In the genomic region with DNA sequence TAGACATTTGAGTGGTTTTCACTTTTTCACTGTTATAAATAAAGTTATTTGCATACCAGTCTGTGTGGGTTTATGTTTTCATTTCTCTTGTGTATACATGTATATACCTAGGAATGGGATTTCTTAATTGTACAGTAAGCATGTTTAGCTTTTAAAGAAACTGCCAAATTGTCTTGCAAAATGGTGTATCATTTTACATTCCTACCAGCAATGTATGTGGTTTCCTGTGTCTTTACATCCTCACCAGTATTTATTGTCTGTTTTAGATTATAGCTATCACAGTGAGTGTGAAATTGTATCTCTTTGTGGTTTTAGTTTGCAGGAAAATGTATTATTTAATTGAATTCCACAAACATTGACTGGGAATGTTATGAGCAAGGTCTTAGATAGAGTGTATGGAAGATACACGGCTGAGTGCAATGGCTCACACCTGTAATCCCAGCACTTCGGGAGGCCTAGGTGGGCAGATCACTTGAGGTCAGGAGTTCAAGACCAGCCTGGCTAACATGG, we compare ENCODE assay signal across 16 cellular contexts. TPM values are rescaled to one million over a fixed set of nuclear protein-coding genes. Genes with fewer than 3 reads are reported as not detected.
DNase-seq lines count a peak whose midpoint lies in the region; ATAC-seq, FAIRE-seq and TF ChIP-seq lines count a peak whose summit lies in the region.
"Had no signal": no experiment of that assay in that cellular context is flagged by ENCODE, and none has a peak within 500 bp of the region (broad histone marks: within the 10 kb centered on the region; RNA-seq: fewer than 3 reads in every experiment).

No MANE protein-coding gene starts in this region.

- H3K27ac ChIP-seq in AG04450 (ENCODE audit: low read depth, low read length) (no peak overlapping the region), esophagus muscularis mucosa (replicated peaks in 1 of 4) (peak overlapping the region; percentile 53 to 74 (median 65))
- H3K27ac ChIP-seq: left lung had no signal

- CTCF ChIA-PET in AG04450 (lab: Charles Lee): interaction anchor here (1.8 to 9.9 kb wide), 3 partner anchors 70 to 163 kb away, joined by 9 to 60 read pairs (median 36); no protein-coding TSS in a partner anchor

- no peak overlapping the region for H3K4me3 Mint-ChIP-seq in T-helper 17 cell
- H3K4me3 Mint-ChIP-seq: activated B cell treated with CpG ODN at 0.5 μM for 24 hours had no signal

- ATAC-seq in T-helper 17 cell (no peak), GM19463 (IDR thresholded peaks at IDR 0.05; ENCODE audit: unreplicated experiment) (no peak)
- ATAC-seq: left lung had no signal

- DNase-seq in AG04450 (ENCODE audit: low read depth, low spot score) (peak; percentile 49), GM18507 (ENCODE audit: extremely low spot score, insufficient read length, low read depth) (no peak), T-helper 17 cell (no peak), esophagus muscularis mucosa (ENCODE audit: extremely low spot score) (no peak), GM20000 (ENCODE audit: low spot score) (no peak), SIG-M5 treated with dmso at 0.1 percent for 504 hours (lab: John Stamatoyannopoulos, UW; ENCODE audit: unreplicated experiment) (no peak), NCI-H1105 treated with DMSO at 0.1 percent for 48 hours (lab: John Stamatoyannopoulos, UW) (no peak)
- DNase-seq: activated B cell treated with CpG ODN at 0.5 μM for 24 hours; activated T-cell treated with anti-CD3 and anti-CD28 coated beads, Interleukin-2, amount 50 U/mL, for 48 hours; H7; left lung; naive B cell; NCI-H226 had no signal

- TF ChIP-seq EP300 in esophagus muscularis mucosa (IDR thresholded peaks at IDR 0.05): no peak

- H3K27me3 ChIP-seq in AG04450 (ENCODE audit: control insufficient read depth, insufficient read depth, low read length) (no peaks in the 10 kb centered on the region), esophagus muscularis mucosa (no peaks in the 10 kb centered on the region)
- H3K27me3 ChIP-seq: breast epithelium, left lung had no signal

- FAIRE-seq in GM18507 (lab: Jason Lieb, UNC): peak; percentile 73
- FAIRE-seq: endothelial cell of umbilical vein had no signal

- peaks cover 11 to 53% (median 49%) of the 10 kb centered on the region in 4 donors for H3K4me1 ChIP-seq in esophagus muscularis mucosa
- H3K4me1 ChIP-seq: breast epithelium had no signal

- H3K4me1 Mint-ChIP-seq in T-helper 17 cell: peaks cover 37% of the 10 kb centered on the region

- no peak for TF ChIP-seq POLR2A in esophagus muscularis mucosa (IDR thresholded peaks at IDR 0.05; ENCODE audit: low read depth)

- POLR2A ChIA-PET in AG04450 (lab: Yijun Ruan, JAX): interaction anchor here (0.6 to 1.1 kb wide), 5 partner anchors 11 to 134 kb away, joined by 3 to 4 read pairs (median 3); a partner anchor contains a TSS

- H3K36me3 ChIP-seq in esophagus muscularis mucosa: peaks cover 0 to 35% (median 18%) of the 10 kb centered on the region in 4 donors
- H3K36me3 ChIP-seq: breast epithelium had no signal

- intact Hi-C loops in esophagus muscularis mucosa (cut with DNase I): no loop called here

- no peaks in the 10 kb centered on the region for H3K9me3 ChIP-seq in AG04450 (ENCODE audit: control insufficient read depth, insufficient read depth, low read length)
- H3K9me3 ChIP-seq in T-helper 17 cell (ENCODE audit: control insufficient read depth, low read length, poor library complexity, severe bottlenecking): no peaks in the 10 kb centered on the region
- H3K9me3 ChIP-seq in esophagus muscularis mucosa: no peaks in the 10 kb centered on the region
- H3K9me3 ChIP-seq: breast epithelium, left lung had no signal

- 86% methylated on average over 2 of the region's 2 CpGs for WGBS in esophagus muscularis mucosa

- H3K4me3 ChIP-seq in AG04450 (ENCODE audit: low read depth, low read length): no peak overlapping the region
- no peak overlapping the region for H3K4me3 ChIP-seq in esophagus muscularis mucosa
- H3K4me3 ChIP-seq: breast epithelium, left lung had no signal

- no peaks in the 10 kb centered on the region for H3K27me3 Mint-ChIP-seq in T-helper 17 cell
- H3K27me3 Mint-ChIP-seq: activated B cell treated with CpG ODN at 0.5 μM for 24 hours, naive B cell had no signal

- peak overlapping the region; percentile 87 for H3K27ac Mint-ChIP-seq in T-helper 17 cell
- H3K27ac Mint-ChIP-seq: activated B cell treated with CpG ODN at 0.5 μM for 24 hours had no signal

- H3K36me3 Mint-ChIP-seq in T-helper 17 cell (ENCODE audit: low read depth): peaks cover 2% of the 10 kb centered on the region
- H3K36me3 Mint-ChIP-seq: naive B cell had no signal

- 0 out of 2 replicates have a peak, but pooled peaks have one; percentile 4 for TF ChIP-seq CTCF in AG04450 (IDR thresholded peaks at IDR 0.05; ENCODE audit: low read depth, low read length)
- no peak for TF ChIP-seq CTCF in esophagus muscularis mucosa (IDR thresholded peaks at IDR 0.05)
- TF ChIP-seq CTCF in GM20000 (IDR thresholded peaks at IDR 0.05; ENCODE audit: extremely low read depth, missing control alignments): no peak

RNA-seq across cellular contexts. Expression of a gene that starts 57.3 kb away (rescaled TPM):
- 118 and 121 TPM in 2 replicates for polyA plus RNA-seq in AG04450 (2011; rRNA removed)
- 470 and 541 TPM in 2 replicates for polyA minus RNA-seq in AG04450 (2011; rRNA and poly(A)+ RNA removed)
- total RNA-seq in T-helper 17 cell (100 to 1,000 TPM; 510 to 525 TPM), esophagus muscularis mucosa (100 to 1,000 TPM; 386 to 627 (median 576) TPM)
